8 cellular contexts compared by ENCODE assay signal in the genomic region with DNA sequence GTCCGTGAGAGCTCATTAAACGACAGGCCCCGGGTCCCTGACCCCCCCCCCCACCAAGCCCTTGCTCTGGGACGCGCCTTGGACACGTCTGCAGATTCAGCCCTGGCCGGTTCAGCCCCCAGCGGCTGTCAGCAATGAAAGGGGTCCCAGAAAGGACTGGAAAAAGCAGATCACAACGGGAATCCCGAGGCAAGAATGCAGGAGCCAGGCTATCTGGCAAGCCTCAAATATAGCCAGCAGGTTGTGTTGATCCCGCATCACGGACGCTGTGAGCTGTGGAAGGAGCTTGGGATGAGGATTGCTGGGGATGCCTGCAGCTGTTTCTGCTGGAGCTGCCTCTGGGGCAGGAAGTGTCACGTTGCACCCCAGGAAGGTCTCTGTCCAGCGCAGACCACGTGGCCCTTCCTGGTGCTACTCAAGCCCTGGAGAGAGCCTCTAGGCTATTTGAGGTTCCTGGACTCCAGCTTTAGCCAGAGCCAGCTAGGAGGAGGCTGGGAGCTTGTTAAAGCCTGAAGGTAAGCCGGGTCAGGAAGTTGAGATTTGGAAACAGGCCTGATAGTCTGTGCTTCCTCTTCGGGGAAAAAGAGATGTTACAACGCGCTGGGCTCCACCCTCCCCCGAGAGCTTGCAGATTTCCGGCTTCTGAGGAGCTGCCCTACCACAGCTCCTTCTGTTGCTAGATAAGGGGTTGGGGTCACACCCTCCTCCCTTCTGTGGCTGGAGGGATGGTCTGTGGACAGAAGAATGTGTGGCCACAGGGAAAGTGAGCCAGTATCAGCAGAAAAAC. TPM values are rescaled to one million over a fixed set of nuclear protein-coding genes. Genes with fewer than 3 reads are reported as not detected.
DNase-seq lines count a peak whose midpoint lies in the region; ATAC-seq and FAIRE-seq lines count a peak whose summit lies in the region.

No MANE protein-coding gene starts in this region.

- CTCF ChIA-PET in CD4-positive, alpha-beta memory T cell (lab: Charles Lee; ENCODE audit: partially characterized antibody): no interaction called here

- no peaks in the 10 kb centered on the region for H3K9me2 ChIP-seq in Karpas-422 (replicated peaks; ENCODE audit: insufficient read depth, low read length)

- intact Hi-C loops in CD4-positive, alpha-beta memory T cell (cut with micrococcal nuclease): loop anchor here (1.0 to 5.0 kb wide), 3 partner anchors 143 to 413 kb away; partner anchors contain the start of gene SLC25A6

- H3K27ac Mint-ChIP-seq in CD4-positive, alpha-beta memory T cell: peak overlapping the region; percentile 59 to 92 (median 87)
- H3K27ac Mint-ChIP-seq in stimulated activated memory B cell treated with anti-CD40 and anti-IgM and Interleukin-4, amounts not matched to agents 10 μg/mL and 1 μg/mL and 100 μg/mL, for 72 hours: peak overlapping the region; percentile 57

- POLR2A ChIA-PET in CD4-positive, alpha-beta memory T cell (lab: Charles Lee; ENCODE audit: partially characterized antibody): no interaction called here

- peak overlapping the region; percentile 38 for H3K27ac ChIP-seq in CD4-positive, alpha-beta memory T cell (ENCODE audit: low read depth, low read length)
- H3K27ac ChIP-seq in Karpas-422 (ENCODE audit: low read length): no peak overlapping the region

- FAIRE-seq in urothelium cell line (lab: Jason Lieb, UNC): no peak

- no peaks in the 10 kb centered on the region for H4K20me1 ChIP-seq in Karpas-422 (ENCODE audit: insufficient read depth, low read depth, low read length)

- H3K9me3 Mint-ChIP-seq in CD4-positive, alpha-beta memory T cell: peaks cover 0 to 6% (median 2%) of the 10 kb centered on the region in 8 donors
- H3K9me3 Mint-ChIP-seq in stimulated activated memory B cell treated with anti-CD40 and anti-IgM and Interleukin-4, amounts not matched to agents 10 μg/mL and 1 μg/mL and 100 μg/mL, for 72 hours: peaks cover 10% of the 10 kb centered on the region

- DNase-seq in CD4-positive, alpha-beta memory T cell: peak; percentile 16 to 60 (median 50)
- DNase-seq in Karpas-422 (peak; percentile 67), adipocyte (ENCODE audit: low read depth) (peak; percentile 40), kidney tubule cell (ENCODE audit: low spot score) (peak; percentile 30), OCI-M2 (lab: John Stamatoyannopoulos, UW; ENCODE audit: unreplicated experiment) (no peak), urothelium cell line (ENCODE audit: low spot score) (no peak)

- H3K4me3 Mint-ChIP-seq in CD4-positive, alpha-beta memory T cell: peak overlapping the region in 6 of 8 donors; percentile 21 to 72 (median 62)
- H3K4me3 Mint-ChIP-seq in stimulated activated memory B cell treated with anti-CD40 and anti-IgM and Interleukin-4, amounts not matched to agents 10 μg/mL and 1 μg/mL and 100 μg/mL, for 72 hours: no peak overlapping the region

- peak overlapping the region in 1 of 2 donors; percentile 27 for H3K4me3 ChIP-seq in CD4-positive, alpha-beta memory T cell (ENCODE audit: low read length in 2 of 2)
- H3K4me3 ChIP-seq in Karpas-422 (ENCODE audit: low read length) (no peak overlapping the region), adipocyte (ENCODE audit: low read length) (peak overlapping the region; percentile 1)

- H3K4me2 ChIP-seq in Karpas-422 (ENCODE audit: low read depth, low read length, poor library complexity, severe bottlenecking): peak overlapping the region; percentile 19

- H3K9ac ChIP-seq in Karpas-422 (ENCODE audit: low read length) (no peak overlapping the region), adipocyte (ENCODE audit: low read length) (no peak overlapping the region)

- H2AFZ ChIP-seq in Karpas-422 (ENCODE audit: low read length): 0 out of 2 replicates have a peak overlapping the region, but pooled peaks have one; percentile 36

- no peaks in the 10 kb centered on the region for H3K79me2 ChIP-seq in Karpas-422 (ENCODE audit: low read length)

- ATAC-seq in stimulated activated memory B cell treated with anti-CD40 and anti-IgM and Interleukin-4, amounts not matched to agents 10 μg/mL and 1 μg/mL and 100 μg/mL, for 72 hours: peak; percentile 56
- no peak for ATAC-seq in GM19397 (IDR thresholded peaks at IDR 0.05; ENCODE audit: unreplicated experiment)

- peaks cover 13 to 26% (median 16%) of the 10 kb centered on the region in 4 donors for H3K4me1 Mint-ChIP-seq in CD4-positive, alpha-beta memory T cell
- peaks cover 12% of the 10 kb centered on the region for H3K4me1 Mint-ChIP-seq in stimulated activated memory B cell treated with anti-CD40 and anti-IgM and Interleukin-4, amounts not matched to agents 10 μg/mL and 1 μg/mL and 100 μg/mL, for 72 hours

- no peaks in the 10 kb centered on the region for H3K36me3 ChIP-seq in CD4-positive, alpha-beta memory T cell (ENCODE audit: insufficient read depth, low read length)
- no peaks in the 10 kb centered on the region for H3K36me3 ChIP-seq in Karpas-422 (ENCODE audit: insufficient read depth, low read length)
- H3K36me3 ChIP-seq in adipocyte (ENCODE audit: control insufficient read depth, insufficient read depth, low read length, severe bottlenecking): no peaks in the 10 kb centered on the region

- no peaks in the 10 kb centered on the region for H3K9me3 ChIP-seq in CD4-positive, alpha-beta memory T cell (ENCODE audit: control insufficient read depth in 1 of 2, low read length in 2 of 2)
- H3K9me3 ChIP-seq in Karpas-422 (ENCODE audit: low read length) (no peaks in the 10 kb centered on the region), adipocyte (ENCODE audit: control insufficient read depth, low read length) (peaks cover 14% of the 10 kb centered on the region)

- H3K4me1 ChIP-seq in CD4-positive, alpha-beta memory T cell (ENCODE audit: insufficient read depth, low read length): peaks cover 18% of the 10 kb centered on the region
- peaks cover 5% of the 10 kb centered on the region for H3K4me1 ChIP-seq in Karpas-422 (ENCODE audit: low read length)
- peaks cover 8% of the 10 kb centered on the region for H3K4me1 ChIP-seq in adipocyte (ENCODE audit: control insufficient read depth, insufficient read depth, low read length)

- H3K27me3 ChIP-seq in CD4-positive, alpha-beta memory T cell (ENCODE audit: insufficient read depth, low read length): no peaks in the 10 kb centered on the region
- no peaks in the 10 kb centered on the region for H3K27me3 ChIP-seq in Karpas-422 (ENCODE audit: low read length)
- H3K27me3 ChIP-seq in adipocyte (replicated peaks; ENCODE audit: control insufficient read depth, insufficient read depth, low read length): peaks cover 2% of the 10 kb centered on the region

- no peaks in the 10 kb centered on the region for H3K36me3 Mint-ChIP-seq in CD4-positive, alpha-beta memory T cell
- no peaks in the 10 kb centered on the region for H3K36me3 Mint-ChIP-seq in stimulated activated memory B cell treated with anti-CD40 and anti-IgM and Interleukin-4, amounts not matched to agents 10 μg/mL and 1 μg/mL and 100 μg/mL, for 72 hours

- H3K27me3 Mint-ChIP-seq in CD4-positive, alpha-beta memory T cell: peaks cover 0 to 1% of the 10 kb centered on the region in 2 donors
- peaks cover 23% of the 10 kb centered on the region for H3K27me3 Mint-ChIP-seq in stimulated activated memory B cell treated with anti-CD40 and anti-IgM and Interleukin-4, amounts not matched to agents 10 μg/mL and 1 μg/mL and 100 μg/mL, for 72 hours

RNA-seq across cellular contexts. Expression of gene CSF2RA, which starts 19.3 kb away (rescaled TPM):
- 1 to 10 TPM in 1 of 2 experiments, under 1 TPM in 1; 0.69 to 1.4 TPM for total RNA-seq in CD4-positive, alpha-beta memory T cell
- under 1 TPM in 1 of 2 donors, not detected in 1; 0.79 TPM for polyA plus RNA-seq in CD4-positive, alpha-beta memory T cell
- total RNA-seq in Karpas-422 (2014; rRNA removed; shearing (Covaris generic); ENCODE audit: low replicate concordance): not detected in 2 replicates

RNA-seq across cellular contexts. Expression of gene CRLF2, which starts 36.8 kb away (rescaled TPM):
- under 1 TPM; 0.19 to 0.38 TPM for total RNA-seq in CD4-positive, alpha-beta memory T cell
- not detected for polyA plus RNA-seq in CD4-positive, alpha-beta memory T cell
- not detected in 2 replicates for total RNA-seq in Karpas-422 (2014; rRNA removed; shearing (Covaris generic); ENCODE audit: low replicate concordance)

Comparison
In these comparisons a context has a peak if more than half of its experiments do, and no peak if none do; other contexts are left out.
1. DNase-seq: peak in CD4-positive, alpha-beta memory T cell (5 of 5), Karpas-422 (single experiment), adipocyte (single experiment) and kidney tubule cell (single experiment); none in OCI-M2 (single experiment) and urothelium cell line (single experiment).